In genomic region chr9:123929870-123930831, GRCh38 we compare ENCODE assay signal across 8 cellular contexts. TPM values are rescaled to one million over a fixed set of nuclear protein-coding genes. Genes with fewer than 3 reads are reported as not detected.
DNase-seq lines count a peak whose midpoint lies in the region; ATAC-seq and TF ChIP-seq lines count a peak whose summit lies in the region.

Gene DENND1A, minus strand, starts transcription at chr9:123930126. Its CDS starts 221 bp downstream, at chr9:123929905.

- CTCF ChIA-PET in CD4-positive, alpha-beta memory T cell (lab: Charles Lee; ENCODE audit: partially characterized antibody) = no interaction called here
- CTCF ChIA-PET in activated CD8-positive, alpha-beta memory T cell treated with anti-CD3 and anti-CD28 coated beads, Interleukin-2, amount 10 ng/mL, durations not matched to agents 7 days and 5 days (lab: Charles Lee) = no interaction called here

- no peaks in the 10 kb centered on the region for H3K9me3 ChIP-seq in CD4-positive, alpha-beta memory T cell (ENCODE audit: control insufficient read depth in 1 of 2, low read length in 2 of 2)
- H3K9me3 ChIP-seq in endodermal cell (ENCODE audit: control insufficient read depth, low read length) (no peaks in the 10 kb centered on the region), mesodermal cell (ENCODE audit: control insufficient read depth, low read length) (no peaks in the 10 kb centered on the region)

- peaks cover 25% of the 10 kb centered on the region for H3K4me1 ChIP-seq in CD4-positive, alpha-beta memory T cell (ENCODE audit: insufficient read depth, low read length)
- peaks cover 5% of the 10 kb centered on the region for H3K4me1 ChIP-seq in endodermal cell (ENCODE audit: control insufficient read depth, insufficient read depth, low read length)
- peaks cover 5% of the 10 kb centered on the region for H3K4me1 ChIP-seq in mesodermal cell (ENCODE audit: control insufficient read depth, insufficient read depth, low read length, poor library complexity, severe bottlenecking)

- no peaks in the 10 kb centered on the region for H3K27me3 ChIP-seq in CD4-positive, alpha-beta memory T cell (ENCODE audit: insufficient read depth, low read length)
- H3K27me3 ChIP-seq in endodermal cell (ENCODE audit: control insufficient read depth, insufficient read depth, low read length, poor library complexity, severe bottlenecking) = no peaks in the 10 kb centered on the region

- peak; percentile 80 to 85 (median 84) for DNase-seq in CD4-positive, alpha-beta memory T cell
- DNase-seq in HPDE6-E6E7 (ENCODE audit: extremely low spot score) = peak; percentile 88
- DNase-seq in NOMO-1 (lab: John Stamatoyannopoulos, UW; ENCODE audit: unreplicated experiment in 2 of 2) = peak; percentile 83 to 94
- DNase-seq in activated CD8-positive, alpha-beta memory T cell treated with anti-CD3 and anti-CD28 coated beads, Interleukin-2, amount 10 ng/mL, durations not matched to agents 7 days and 5 days = peak; percentile 93
- DNase-seq in endodermal cell = peak; percentile 98
- DNase-seq in stimulated activated CD8-positive, alpha-beta memory T cell treated with anti-CD3 and anti-CD28 coated beads, Interleukin-15, amount 100 ng/mL, for 24 hours (ENCODE audit: low read depth) = peak; percentile 83

- H3K9me3 Mint-ChIP-seq in CD4-positive, alpha-beta memory T cell = peaks cover 0 to 2% (median 0%) of the 10 kb centered on the region in 8 donors
- H3K9me3 Mint-ChIP-seq in activated CD8-positive, alpha-beta memory T cell treated with anti-CD3 and anti-CD28 coated beads, Interleukin-2, amount 10 ng/mL, durations not matched to agents 7 days and 5 days (ENCODE audit: low read depth) = no peaks in the 10 kb centered on the region
- no peaks in the 10 kb centered on the region for H3K9me3 Mint-ChIP-seq in endodermal cell

- intact Hi-C loops in CD4-positive, alpha-beta memory T cell (cut with micrococcal nuclease) = loop anchor here (10.0 kb wide), 1 partner anchor 1315 kb away; the partner anchor contains the start of gene HSPA5

- peaks cover 0 to 2% of the 10 kb centered on the region in 2 donors for H3K27me3 Mint-ChIP-seq in CD4-positive, alpha-beta memory T cell
- peaks cover 17% of the 10 kb centered on the region for H3K27me3 Mint-ChIP-seq in activated CD8-positive, alpha-beta memory T cell treated with anti-CD3 and anti-CD28 coated beads, Interleukin-2, amount 10 ng/mL, durations not matched to agents 7 days and 5 days
- peaks cover 6% of the 10 kb centered on the region for H3K27me3 Mint-ChIP-seq in endodermal cell (ENCODE audit: insufficient read depth)

- peak; percentile 71 for ATAC-seq in GM19463 (IDR thresholded peaks at IDR 0.05; ENCODE audit: unreplicated experiment)
- peak; percentile 91 for ATAC-seq in activated CD8-positive, alpha-beta memory T cell treated with anti-CD3 and anti-CD28 coated beads, Interleukin-2, amount 10 ng/mL, durations not matched to agents 7 days and 5 days

- peak within 1 kb of the TSS; percentile 21 to 63 for H3K4me3 ChIP-seq in CD4-positive, alpha-beta memory T cell (ENCODE audit: low read length in 2 of 2)
- H3K4me3 ChIP-seq in endodermal cell (ENCODE audit: low read length) (peak within 1 kb of the TSS; percentile 88), mesodermal cell (ENCODE audit: extremely low read depth, insufficient read depth, low read length, poor library complexity, severe bottlenecking) (peak within 1 kb of the TSS; percentile 65)

- POLR2A ChIA-PET in CD4-positive, alpha-beta memory T cell (lab: Charles Lee; ENCODE audit: partially characterized antibody) = no interaction called here

- peak within 1 kb of the TSS; percentile 51 for H3K9ac ChIP-seq in endodermal cell (ENCODE audit: extremely low read depth, low read length, poor library complexity, severe bottlenecking)

- H3K36me3 ChIP-seq in CD4-positive, alpha-beta memory T cell (ENCODE audit: insufficient read depth, low read length) = no peaks in the 10 kb centered on the region
- H3K36me3 ChIP-seq in endodermal cell (ENCODE audit: control insufficient read depth, insufficient read depth, low read length) (no peaks in the 10 kb centered on the region), mesodermal cell (ENCODE audit: control insufficient read depth, insufficient read depth, low read length) (no peaks in the 10 kb centered on the region)

- WGBS in endodermal cell (ENCODE audit: insufficient coverage in 1 of 2, insufficient read length in 1 of 2), 2 experiments = 6 to 40% methylated on average over 16 to 83 of the region's 83 CpGs
- 13 to 26% methylated on average over 25 to 48 of the region's 83 CpGs for WGBS in mesodermal cell (ENCODE audit: insufficient coverage in 2 of 2), 2 experiments

- peaks cover 25 to 32% (median 30%) of the 10 kb centered on the region in 4 donors for H3K4me1 Mint-ChIP-seq in CD4-positive, alpha-beta memory T cell
- peaks cover 28% of the 10 kb centered on the region for H3K4me1 Mint-ChIP-seq in activated CD8-positive, alpha-beta memory T cell treated with anti-CD3 and anti-CD28 coated beads, Interleukin-2, amount 10 ng/mL, durations not matched to agents 7 days and 5 days
- peaks cover 52% of the 10 kb centered on the region for H3K4me1 Mint-ChIP-seq in endodermal cell

- H3K27ac Mint-ChIP-seq in CD4-positive, alpha-beta memory T cell = peak within 1 kb of the TSS; percentile 82 to 92 (median 88)
- peak within 1 kb of the TSS; percentile 65 for H3K27ac Mint-ChIP-seq in activated CD8-positive, alpha-beta memory T cell treated with anti-CD3 and anti-CD28 coated beads, Interleukin-2, amount 10 ng/mL, durations not matched to agents 7 days and 5 days
- H3K27ac Mint-ChIP-seq in endodermal cell = peak within 1 kb of the TSS; percentile 92

- peak within 1 kb of the TSS; percentile 35 for H3K27ac ChIP-seq in CD4-positive, alpha-beta memory T cell (ENCODE audit: low read depth, low read length)
- H3K27ac ChIP-seq in endodermal cell (ENCODE audit: low read depth, low read length) (no peak within 1 kb of the TSS), mesodermal cell (ENCODE audit: low read depth, low read length, severe bottlenecking) (no peak within 1 kb of the TSS)

- peak within 1 kb of the TSS; percentile 87 to 97 (median 92) for H3K4me3 Mint-ChIP-seq in CD4-positive, alpha-beta memory T cell
- H3K4me3 Mint-ChIP-seq in activated CD8-positive, alpha-beta memory T cell treated with anti-CD3 and anti-CD28 coated beads, Interleukin-2, amount 10 ng/mL, durations not matched to agents 7 days and 5 days = peak within 1 kb of the TSS; percentile 78
- H3K4me3 Mint-ChIP-seq in endodermal cell = peak within 1 kb of the TSS; percentile 78

- peaks cover 0 to 5% of the 10 kb centered on the region in 2 donors for H3K36me3 Mint-ChIP-seq in CD4-positive, alpha-beta memory T cell
- peaks cover 4% of the 10 kb centered on the region for H3K36me3 Mint-ChIP-seq in activated CD8-positive, alpha-beta memory T cell treated with anti-CD3 and anti-CD28 coated beads, Interleukin-2, amount 10 ng/mL, durations not matched to agents 7 days and 5 days
- H3K36me3 Mint-ChIP-seq in endodermal cell (ENCODE audit: low read depth) = peaks cover under 1% of the 10 kb centered on the region

- TF ChIP-seq CTCF in endodermal cell (conservative IDR thresholded peaks at IDR 0.05) = no peak

RNA-seq across cellular contexts. Expression of gene DENND1A, which starts in this region (rescaled TPM):
- total RNA-seq in CD4-positive, alpha-beta memory T cell = 10 to 100 TPM; 14.2 TPM
- polyA plus RNA-seq in CD4-positive, alpha-beta memory T cell = 1 to 10 TPM; 1.4 to 5.6 TPM
- total RNA-seq in activated CD8-positive, alpha-beta memory T cell treated with anti-CD3 and anti-CD28 coated beads, Interleukin-2, amount 10 ng/mL, durations not matched to agents 7 days and 5 days = 10 to 100 TPM; 12.2 to 14.5 TPM
- total RNA-seq in endodermal cell = 10 to 100 TPM; 29.5 to 38.4 TPM
- polyA plus RNA-seq in endodermal cell (2013, experiment 1 of 2) = 16.5 TPM
- 15.8 TPM for polyA plus RNA-seq in endodermal cell (2013, experiment 2 of 2)
- polyA plus RNA-seq in mesodermal cell (2013, experiment 1 of 2) = 13.9 TPM
- 10.2 TPM for polyA plus RNA-seq in mesodermal cell (2013, experiment 2 of 2)
